8 cellular contexts compared by ENCODE assay signal in the genomic region with DNA sequence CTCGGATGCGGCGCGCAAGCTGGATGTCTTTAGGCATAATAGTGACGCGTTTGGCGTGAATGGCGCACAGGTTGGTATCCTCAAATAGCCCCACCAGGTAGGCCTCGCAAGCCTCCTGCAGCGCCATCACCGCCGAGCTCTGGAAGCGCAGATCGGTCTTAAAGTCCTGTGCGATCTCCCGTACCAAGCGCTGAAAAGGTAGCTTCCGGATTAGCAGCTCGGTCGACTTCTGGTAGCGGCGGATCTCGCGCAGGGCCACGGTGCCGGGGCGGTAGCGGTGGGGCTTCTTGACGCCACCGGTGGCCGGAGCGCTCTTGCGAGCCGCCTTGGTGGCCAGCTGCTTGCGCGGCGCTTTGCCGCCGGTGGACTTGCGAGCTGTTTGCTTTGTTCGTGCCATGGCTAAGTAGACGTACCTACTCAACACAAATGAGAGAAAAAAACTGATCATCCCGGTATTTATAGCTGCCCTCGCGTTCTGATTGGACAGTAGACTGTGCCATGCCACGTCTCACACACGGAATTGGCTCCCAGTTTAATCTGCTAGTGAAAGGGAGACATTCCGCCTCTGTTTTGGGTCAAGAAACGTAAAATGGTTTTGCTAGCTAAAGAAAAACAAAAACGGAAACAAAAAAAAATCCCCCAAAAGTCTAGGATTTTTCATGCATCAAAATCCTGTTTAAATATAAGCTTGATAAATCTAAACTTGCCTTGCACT. TPM values are rescaled to one million over a fixed set of nuclear protein-coding genes. Genes with fewer than 3 reads are reported as not detected.
A peak's percentile ranks its signal among the peaks of the same experiment; 100 is the strongest.
DNase-seq lines count a peak whose midpoint lies in the region; ATAC-seq, FAIRE-seq and TF ChIP-seq lines count a peak whose summit lies in the region.

No MANE protein-coding gene starts in this region.

- no peaks in the 10 kb centered on the region for H3K27me3 Mint-ChIP-seq in IgD-negative memory B cell
- H3K27me3 Mint-ChIP-seq in activated naive CD4-positive, alpha-beta T cell treated with anti-CD3 and anti-CD28 coated beads for 36 hours (ENCODE audit: low read depth) = peaks cover 8% of the 10 kb centered on the region

- peak overlapping the region; percentile 90 to 99 (median 95) for H3K4me3 Mint-ChIP-seq in IgD-negative memory B cell
- peak overlapping the region; percentile 91 for H3K4me3 Mint-ChIP-seq in activated naive CD4-positive, alpha-beta T cell treated with anti-CD3 and anti-CD28 coated beads for 36 hours

- FAIRE-seq in pancreas (lab: Jason Lieb, UNC) = no peak

- peak; percentile 64 for DNase-seq in DMS79 (lab: John Stamatoyannopoulos, UW)
- peak; percentile 76 for DNase-seq in RWPE2 (ENCODE audit: low spot score)
- DNase-seq in activated naive CD4-positive, alpha-beta T cell treated with anti-CD3 and anti-CD28 coated beads for 36 hours = peak; percentile 81
- peak; percentile 92 for DNase-seq in germinal center (ENCODE audit: low spot score)
- peak; percentile 45 to 86 (median 74) for DNase-seq in pancreas
- DNase-seq in vagina (ENCODE audit: extremely low spot score in 2 of 2) = no peak

- intact Hi-C loops in activated naive CD4-positive, alpha-beta T cell treated with anti-CD3 and anti-CD28 coated beads for 36 hours (cut with micrococcal nuclease) = loop anchor here (1.0 to 2.0 kb wide), 3 partner anchors 34 to 1749 kb away; a partner anchor contains a TSS
- intact Hi-C loops in pancreas (cut with DNase I) = no loop called here
- intact Hi-C loops in vagina (cut with DNase I) = no loop called here

- H3K4me3 ChIP-seq in RWPE2 (ENCODE audit: severe bottlenecking) = peak overlapping the region; percentile 48
- peak overlapping the region; percentile 10 to 40 (median 24) for H3K4me3 ChIP-seq in pancreas
- H3K4me3 ChIP-seq in vagina = peak overlapping the region; percentile 56

- H3K4me1 Mint-ChIP-seq in IgD-negative memory B cell = peaks cover 26 to 30% (median 27%) of the 10 kb centered on the region in 3 donors
- H3K4me1 Mint-ChIP-seq in activated naive CD4-positive, alpha-beta T cell treated with anti-CD3 and anti-CD28 coated beads for 36 hours (ENCODE audit: low read depth) = peaks cover 34% of the 10 kb centered on the region

- H3K4me1 ChIP-seq in RWPE2 (ENCODE audit: insufficient read depth, poor library complexity, severe bottlenecking) (peaks cover 10% of the 10 kb centered on the region), pancreas (no peaks in the 10 kb centered on the region), vagina (peaks cover 30% of the 10 kb centered on the region)

- ATAC-seq in GM21526 (IDR thresholded peaks at IDR 0.05; ENCODE audit: low FRiP score, unreplicated experiment) (peak; percentile 41), RWPE2 (ENCODE audit: low read depth) (peak; percentile 64), pancreas (peak; percentile 87 to 94 (median 92))

- peak in 1 of 2 donors; percentile 74 for TF ChIP-seq POLR2A in vagina (IDR thresholded peaks at IDR 0.05)

- CTCF ChIA-PET in activated naive CD4-positive, alpha-beta T cell treated with anti-CD3 and anti-CD28 coated beads for 36 hours (lab: Charles Lee) = interaction anchor here (0.6 to 2.6 kb wide), 5 partner anchors 21 to 815 kb away, joined by 3 to 18 read pairs (median 7); a partner anchor contains a TSS

- peak overlapping the region; percentile 92 to 97 (median 96) for H3K27ac Mint-ChIP-seq in IgD-negative memory B cell
- H3K27ac Mint-ChIP-seq in activated naive CD4-positive, alpha-beta T cell treated with anti-CD3 and anti-CD28 coated beads for 36 hours = peak overlapping the region; percentile 97

- H3K9me3 ChIP-seq in RWPE2 (ENCODE audit: severe bottlenecking) = no peaks in the 10 kb centered on the region
- no peaks in the 10 kb centered on the region for H3K9me3 ChIP-seq in pancreas
- H3K9me3 ChIP-seq in vagina = no peaks in the 10 kb centered on the region

- peaks cover 0 to 4% (median 3%) of the 10 kb centered on the region in 3 donors for H3K9me3 Mint-ChIP-seq in IgD-negative memory B cell
- no peaks in the 10 kb centered on the region for H3K9me3 Mint-ChIP-seq in activated naive CD4-positive, alpha-beta T cell treated with anti-CD3 and anti-CD28 coated beads for 36 hours

- H3K27ac ChIP-seq in RWPE2 (ENCODE audit: poor library complexity, severe bottlenecking) (peak overlapping the region; percentile 92), pancreas (peak overlapping the region in 3 of 4 donors; percentile 20 to 65 (median 58)), vagina (peak overlapping the region; percentile 79)

- WGBS in pancreas, 2 donors = 4% methylated on average over 50 of the region's 50 CpGs

- TF ChIP-seq CTCF in RWPE2 (IDR thresholded peaks at IDR 0.05; ENCODE audit: poor library complexity, severe bottlenecking) (no peak), pancreas (IDR thresholded peaks at IDR 0.05) (no peak), vagina (IDR thresholded peaks at IDR 0.05) (no peak)

- no peaks in the 10 kb centered on the region for H3K36me3 ChIP-seq in RWPE2 (ENCODE audit: low read depth)
- H3K36me3 ChIP-seq in pancreas = no peaks in the 10 kb centered on the region
- no peaks in the 10 kb centered on the region for H3K36me3 ChIP-seq in vagina

- H3K27me3 ChIP-seq in RWPE2 (ENCODE audit: insufficient read depth, poor library complexity, severe bottlenecking) = no peaks in the 10 kb centered on the region
- H3K27me3 ChIP-seq in pancreas = peaks cover 0 to 38% (median 8%) of the 10 kb centered on the region in 4 donors
- H3K27me3 ChIP-seq in vagina = no peaks in the 10 kb centered on the region

- H3K36me3 Mint-ChIP-seq in IgD-negative memory B cell = peaks cover 3% of the 10 kb centered on the region
- peaks cover 10% of the 10 kb centered on the region for H3K36me3 Mint-ChIP-seq in activated naive CD4-positive, alpha-beta T cell treated with anti-CD3 and anti-CD28 coated beads for 36 hours (ENCODE audit: low read depth)

RNA-seq across cellular contexts. Expression of a gene that starts 40.1 kb away (rescaled TPM):
- polyA plus RNA-seq in IgD-negative memory B cell = not detected
- total RNA-seq in activated naive CD4-positive, alpha-beta T cell treated with anti-CD3 and anti-CD28 coated beads for 36 hours = not detected
- total RNA-seq in pancreas = not detected
- polyA plus RNA-seq in pancreas = not detected
- not detected for total RNA-seq in vagina

Comparison
In these comparisons a context has a peak if more than half of its experiments do, and no peak if none do; other contexts are left out.
1. DNase-seq: peak in DMS79 (single experiment), RWPE2 (single experiment), activated naive CD4-positive, alpha-beta T cell treated with anti-CD3 and anti-CD28 coated beads for 36 hours (single experiment), germinal center (single experiment) and pancreas (6 of 6); none in vagina (0 of 2).
2. ATAC-seq: peak in every context shown above with its lines; median percentile 92 in pancreas; 64 in RWPE2; 41 in GM21526.
3. Peak in every context shown above with its lines, with median percentiles within 50 percentile points of each other: H3K27ac ChIP-seq and H3K4me3 ChIP-seq.